Comparison of ENCODE assay signal across 8 cellular contexts in the genomic region with DNA sequence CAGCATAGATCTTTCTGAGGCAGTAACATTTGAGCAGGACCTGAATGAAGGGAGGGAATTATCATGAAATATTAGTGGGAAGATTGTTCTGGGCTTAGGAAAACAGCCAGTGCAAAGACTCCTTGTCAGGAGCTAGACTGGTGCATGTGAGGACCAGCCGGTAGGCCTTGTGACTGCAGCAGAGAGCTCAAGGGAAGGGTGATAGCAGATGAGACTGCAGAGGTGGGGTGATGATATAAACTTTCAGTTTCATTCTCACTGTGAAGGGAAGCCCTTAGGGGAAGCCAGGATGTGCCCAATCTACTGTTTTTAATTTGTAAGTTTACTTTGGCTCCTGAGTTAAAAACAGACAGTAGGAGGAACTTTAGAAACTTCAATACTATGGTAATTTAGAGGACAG. TPM values are rescaled to one million over a fixed set of nuclear protein-coding genes. Genes with fewer than 3 reads are reported as not detected.
A peak's percentile ranks its signal among the peaks of the same experiment; 100 is the strongest.
DNase-seq lines count a peak whose midpoint lies in the region; ATAC-seq and TF ChIP-seq lines count a peak whose summit lies in the region.

No MANE protein-coding gene starts in this region.

- CTCF ChIA-PET in T-cell (lab: Charles Lee), result interaction anchor here (0.5 to 2.0 kb wide), 7 partner anchors 17 to 947 kb away, joined by 3 to 13 read pairs (median 3); no protein-coding TSS in a partner anchor
- CTCF ChIA-PET in mammary epithelial cell (lab: Charles Lee; ENCODE audit: low non-redundant PET), result no interaction called here

- TF ChIP-seq CTCF in mammary epithelial cell (conservative IDR thresholded peaks at IDR 0.05 in 1 of 2, IDR thresholded peaks at IDR 0.05 in 1 of 2; ENCODE audit: extremely low read depth in 1 of 2, insufficient read depth in 1 of 2, low read depth in 1 of 2, low read length in 2 of 2), result no peak

- intact Hi-C loops in mammary epithelial cell (cut with micrococcal nuclease) (no loop called here), posterior vena cava (cut with DNase I) (no loop called here)

- ATAC-seq in GM18873 (IDR thresholded peaks at IDR 0.05; ENCODE audit: low FRiP score, unreplicated experiment) (peak; percentile 96), HG02981 (IDR thresholded peaks at IDR 0.05; ENCODE audit: unreplicated experiment) (peak; percentile 98), T-cell (replicated peaks in 1 of 4) (peak; percentile 92 to 94 (median 93))

- no peaks in the 10 kb centered on the region for H3K27me3 Mint-ChIP-seq in T-cell

- BruUV-seq in mammary epithelial cell (replicated peaks; lab: Mats Ljungman, UMichigan), result no TSS peak

- WGBS in mammary epithelial cell (ENCODE audit: low coverage, missing lambda C conversion rate), result 100% methylated on average over 1 of the region's 1 CpG

- H3K4me3 Mint-ChIP-seq in T-cell, result peak overlapping the region; percentile 39 to 60 (median 39)

- no peak overlapping the region for H3K4me2 ChIP-seq in mammary epithelial cell (ENCODE audit: insufficient read depth, low read depth, low read length)

- H2AFZ ChIP-seq in mammary epithelial cell (ENCODE audit: low read depth, low read length), result no peak overlapping the region

- H4K20me1 ChIP-seq in mammary epithelial cell (ENCODE audit: insufficient read depth, low read length), result no peaks in the 10 kb centered on the region

- H3K4me1 ChIP-seq in mammary epithelial cell (ENCODE audit: insufficient read depth, low read length), result no peaks in the 10 kb centered on the region

- no peaks in the 10 kb centered on the region for H3K36me3 Mint-ChIP-seq in T-cell

- no peaks in the 10 kb centered on the region for H3K36me3 ChIP-seq in mammary epithelial cell (ENCODE audit: insufficient read depth, low read length)

- H3K9me3 Mint-ChIP-seq in T-cell, result no peaks in the 10 kb centered on the region

- H3K9ac ChIP-seq in mammary epithelial cell (ENCODE audit: insufficient read depth, low read length), result no peak overlapping the region

- peaks cover 36 to 40% (median 39%) of the 10 kb centered on the region in 3 donors for H3K4me1 Mint-ChIP-seq in T-cell

- no peaks in the 10 kb centered on the region for H3K27me3 ChIP-seq in mammary epithelial cell (ENCODE audit: insufficient read depth, low read length)

- DNase-seq in T-cell (peak in 28 of 34 experiments; percentile 8 to 49 (median 28)), mammary epithelial cell (peak; percentile 25), putamen (ENCODE audit: low spot score) (peak; percentile 4), posterior vena cava (ENCODE audit: low spot score) (no peak), NCI-H2029 (lab: John Stamatoyannopoulos, UW) (no peak), KBM-7 (no peak)

- H3K27ac ChIP-seq in mammary epithelial cell (ENCODE audit: insufficient read depth, low read depth, low read length), result no peak overlapping the region

- no peaks in the 10 kb centered on the region for H3K9me3 ChIP-seq in mammary epithelial cell (replicated peaks; ENCODE audit: insufficient read depth, low read length)

- H3K27ac Mint-ChIP-seq in T-cell, result peak overlapping the region; percentile 92 to 96

- in situ Hi-C loops in mammary epithelial cell (cut with MboI; ENCODE audit: low sequenced_read_pairs in 2 of 2) (no loop called here), KBM-7 (cut with MboI; ENCODE audit: low pct_unique_long_range_greater_than_20kb, low sequenced_read_pairs) (no loop called here)

- H3K4me3 ChIP-seq in mammary epithelial cell (replicated peaks in 1 of 3; ENCODE audit: insufficient read depth in 1 of 3, low read depth in 2 of 3, low read length in 3 of 3), result no peak overlapping the region

- POLR2A ChIA-PET in T-cell (lab: Charles Lee), result interaction anchor here in 1 of 2 donors (0.5 to 0.6 kb wide), 2 partner anchors 94 to 596 kb away, joined by 3 to 4 read pairs; no protein-coding TSS in a partner anchor

- no peaks in the 10 kb centered on the region for H3K79me2 ChIP-seq in mammary epithelial cell (ENCODE audit: insufficient read depth, low read length)

- dilution Hi-C loops in mammary epithelial cell (cut with HindIII; ENCODE audit: low sequenced_read_pairs), result no loop called here

RNA-seq across cellular contexts. Expression of gene IL22, which starts 12.4 kb away (rescaled TPM):
- under 1 TPM in 1 of 5 donors, not detected in 4; 0.63 TPM for total RNA-seq in T-cell
- total RNA-seq in mammary epithelial cell, result not detected
- polyA plus RNA-seq in mammary epithelial cell, result not detected
- polyA minus RNA-seq in mammary epithelial cell, result not detected
- total RNA-seq in posterior vena cava, result not detected

RNA-seq across cellular contexts. Expression of gene IL26, which starts 15.4 kb away (rescaled TPM):
- total RNA-seq in T-cell, result under 1 TPM in 1 of 5 donors, not detected in 4; 0.39 TPM
- total RNA-seq in mammary epithelial cell, result not detected
- polyA plus RNA-seq in mammary epithelial cell, result not detected
- polyA minus RNA-seq in mammary epithelial cell, result not detected
- total RNA-seq in posterior vena cava, result not detected

Comparison
In these comparisons a context has a peak if more than half of its experiments do, and no peak if none do; other contexts are left out.
1. DNase-seq: peak in T-cell (28 of 34), mammary epithelial cell (single experiment) and putamen (single experiment); none in posterior vena cava (single experiment), NCI-H2029 (single experiment) and KBM-7 (single experiment).
2. Peak in every context shown above with its lines, with median percentiles within 50 percentile points of each other: ATAC-seq.